8 cellular contexts compared by ENCODE assay signal in genomic region chr13:99425485-99426341, GRCh38.
DNase-seq lines count a peak whose midpoint lies in the region; ATAC-seq and TF ChIP-seq lines count a peak whose summit lies in the region.

No MANE protein-coding gene starts in this region.

- H3K4me3 Mint-ChIP-seq in activated naive CD8-positive, alpha-beta T cell, result peak overlapping the region; percentile 83

- H3K27ac Mint-ChIP-seq in activated naive CD8-positive, alpha-beta T cell, result peak overlapping the region; percentile 98

- no peaks in the 10 kb centered on the region for H3K27me3 Mint-ChIP-seq in activated naive CD8-positive, alpha-beta T cell

- DNase-seq in NAMALWA (ENCODE audit: low spot score) (peak; percentile 81), stomach (peak; percentile 37), GOT3 (lab: John Stamatoyannopoulos, UW) (no peak), amniotic stem cell (lab: John Stamatoyannopoulos, UW) (no peak), NCI-H524 treated with DMSO at 0.1 percent for 48 hours (lab: John Stamatoyannopoulos, UW) (no peak)

- H3K36me3 ChIP-seq in stomach, result no peaks in the 10 kb centered on the region

- peaks cover 0 to 48% (median 0%) of the 10 kb centered on the region in 3 donors for H3K27me3 ChIP-seq in stomach

- no peak for TF ChIP-seq POLR2A in stomach (IDR thresholded peaks at IDR 0.05)

- 56 to 76% (median 73%) methylated on average over 14 to 18 of the region's 18 CpGs for WGBS in stomach, 5 donors

- no peak overlapping the region for H3K4me3 ChIP-seq in stomach

- H3K4me1 Mint-ChIP-seq in activated naive CD8-positive, alpha-beta T cell (ENCODE audit: low read depth), result peaks cover 63% of the 10 kb centered on the region

- H3K9me3 Mint-ChIP-seq in activated naive CD8-positive, alpha-beta T cell (ENCODE audit: low read depth), result no peaks in the 10 kb centered on the region

- no peak for TF ChIP-seq EP300 in stomach (IDR thresholded peaks at IDR 0.05)

- peaks cover 0 to 14% (median 0%) of the 10 kb centered on the region in 4 donors for H3K4me1 ChIP-seq in stomach

- peak overlapping the region in 2 of 5 donors; percentile 31 to 60 for H3K27ac ChIP-seq in stomach

- no peaks in the 10 kb centered on the region for H3K9me3 ChIP-seq in stomach

- ATAC-seq in GM18867 (IDR thresholded peaks at IDR 0.05; ENCODE audit: unreplicated experiment) (peak; percentile 60), HG02610 (IDR thresholded peaks at IDR 0.05; ENCODE audit: unreplicated experiment) (peak; percentile 53)

- intact Hi-C loops in stomach (cut with DNase I; ENCODE audit: low total_unique reads), result loop anchor here (5.0 kb wide), 1 partner anchor 243 kb away; no protein-coding TSS in a partner anchor

- no peak for TF ChIP-seq CTCF in stomach (IDR thresholded peaks at IDR 0.05)

- H3K36me3 Mint-ChIP-seq in activated naive CD8-positive, alpha-beta T cell, result peaks cover 7% of the 10 kb centered on the region

Comparison
In these comparisons a context has a peak if more than half of its experiments do, and no peak if none do; other contexts are left out.
1. DNase-seq: peak in NAMALWA (single experiment) and stomach (single experiment); none in GOT3 (single experiment), amniotic stem cell (single experiment) and NCI-H524 treated with DMSO at 0.1 percent for 48 hours (single experiment).